25 cellular contexts compared by ENCODE assay signal in genomic region chr14:31109257-31109656, GRCh38.
"Had no signal": no experiment of that assay in that cellular context is flagged by ENCODE, and none has a peak within 500 bp of the region (broad histone marks: within the 10 kb centered on the region; RNA-seq: fewer than 3 reads in every experiment).

No MANE protein-coding gene starts in this region.

- H3K4me1 Mint-ChIP-seq: naive thymus-derived CD4-positive, alpha-beta T cell; nephron; neural progenitor cell had no signal

- DNase-seq: dorsolateral prefrontal cortex; effector CD4-positive, alpha-beta T cell; foreskin fibroblast; gastrocnemius medialis; heart left ventricle; hippocampal formation; kidney glomerular epithelial cell; left ventricle myocardium superior; lower lobe of right lung; mesenchymal stem cell; midbrain; naive thymus-derived CD4-positive, alpha-beta T cell; stimulated activated CD4-positive, alpha-beta T cell treated with anti-CD3 and anti-CD28 coated beads, Interleukin-2, amount 100 ng/mL, for 24 hours; stimulated activated CD4-positive, alpha-beta T cell treated with anti-CD3 and anti-CD28 coated beads, Interleukin-4, amount 100 ng/mL, for 24 hours; stimulated activated naive CD8-positive, alpha-beta T cell treated with anti-CD3 and anti-CD28 coated beads, Interleukin-15, Interleukin-2, amounts not matched to agents 100 U/mL and 50 U/mL, for 24 hours; substantia nigra; testis; upper lobe of left lung had no signal

- H3K4me2 ChIP-seq: neural progenitor cell had no signal

- H3K27me3 ChIP-seq: dorsolateral prefrontal cortex, gastrocnemius medialis, heart left ventricle, neural progenitor cell, testis, tibial nerve, upper lobe of left lung had no signal

- H3K4me1 ChIP-seq: gastrocnemius medialis, heart left ventricle, lower lobe of right lung, neural progenitor cell, parathyroid adenoma, testis, tibial nerve, upper lobe of left lung had no signal

- H3K27me3 Mint-ChIP-seq: naive thymus-derived CD4-positive, alpha-beta T cell; progenitor cell of endocrine pancreas had no signal

- H3K4me3 Mint-ChIP-seq: naive thymus-derived CD4-positive, alpha-beta T cell; nephron; neural progenitor cell; stimulated activated effector memory CD8-positive, alpha-beta T cell treated with anti-CD3 and anti-CD28 coated beads, Interleukin-12 subunit alpha, Interleukin-12 subunit beta, amount 100 ng/mL, for 72 hours had no signal

- H3K9ac ChIP-seq: neural progenitor cell, parathyroid adenoma had no signal

- H3K9me3 Mint-ChIP-seq: nephron; neural progenitor cell; stimulated activated effector memory CD8-positive, alpha-beta T cell treated with anti-CD3 and anti-CD28 coated beads, Interleukin-12 subunit alpha, Interleukin-12 subunit beta, amount 100 ng/mL, for 72 hours had no signal

- H3K27ac ChIP-seq: heart left ventricle, lower lobe of right lung, neural progenitor cell, parathyroid adenoma, testis, tibial nerve, upper lobe of left lung had no signal

- H3K27ac Mint-ChIP-seq: nephron, neural progenitor cell, progenitor cell of endocrine pancreas had no signal

- ATAC-seq: gastrocnemius medialis; heart left ventricle; left ventricle myocardium superior; lower lobe of right lung; naive thymus-derived CD4-positive, alpha-beta T cell; sciatic nerve; stimulated activated effector memory CD8-positive, alpha-beta T cell treated with anti-CD3 and anti-CD28 coated beads, Interleukin-12 subunit alpha, Interleukin-12 subunit beta, amount 100 ng/mL, for 72 hours; stimulated activated naive CD8-positive, alpha-beta T cell treated with anti-CD3 and anti-CD28 coated beads, Interleukin-15, Interleukin-2, amounts not matched to agents 100 U/mL and 50 U/mL, for 24 hours had no signal

- H3K79me2 ChIP-seq: parathyroid adenoma had no signal

- H3K4me3 ChIP-seq: dorsolateral prefrontal cortex, gastrocnemius medialis, heart left ventricle, lower lobe of right lung, neural progenitor cell, testis, tibial nerve, upper lobe of left lung had no signal

- H3K9me3 ChIP-seq: gastrocnemius medialis, heart left ventricle, lower lobe of right lung, testis, tibial nerve, upper lobe of left lung had no signal
